In genomic region chr12:75834591-75834990, GRCh38 we compare ENCODE assay signal across 1 cellular context.
TF ChIP-seq lines count a peak whose summit lies in the region.

No MANE protein-coding gene starts in this region.

TF ChIP-seq in H1, 55 proteins besides CTCF, POLR2A, EP300 and RAD21:
- TF ChIP-seq EGR1 (IDR thresholded peaks at IDR 0.05; ENCODE audit: borderline replicate concordance, low read depth, low read length) (no peak), ATF2 (IDR thresholded peaks at IDR 0.05; ENCODE audit: low read length) (no peak), CBX5 (IDR thresholded peaks at IDR 0.05; ENCODE audit: low read depth, low read length) (no peak), KDM5A (IDR thresholded peaks at IDR 0.05; ENCODE audit: low read length) (no peak), ASH2L (IDR thresholded peaks at IDR 0.05; ENCODE audit: low read length) (no peak), TBP (IDR thresholded peaks at IDR 0.05; ENCODE audit: low read depth, low read length) (no peak), SUZ12 (IDR thresholded peaks at IDR 0.05; ENCODE audit: low read length) (no peak), SAP30 (IDR thresholded peaks at IDR 0.05; ENCODE audit: insufficient read depth, insufficient replicate concordance, low read length) (no peak)
